Comparison of ENCODE assay signal across 23 cellular contexts in genomic region chr18:14097761-14098160, GRCh38.
"Had no signal": no experiment of that assay in that cellular context is flagged by ENCODE, and none has a peak within 500 bp of the region (broad histone marks: within the 10 kb centered on the region; RNA-seq: fewer than 3 reads in every experiment).

No MANE protein-coding gene starts in this region.

- H3K27ac Mint-ChIP-seq: dendritic cell treated with granulocyte-macrophage colony-stimulating factor and Interleukin-4, amounts not matched to agents 40 ng/mL and 50 ng/mL, for 4 days; endodermal cell; memory B cell; natural killer cell; stimulated activated memory B cell treated with anti-CD40 and anti-IgM and Interleukin-4, amounts not matched to agents 10 μg/mL and 1 μg/mL and 100 μg/mL, for 72 hours had no signal

- H3K36me3 Mint-ChIP-seq: natural killer cell had no signal

- DNase-seq: effector CD8-positive, alpha-beta T cell; endodermal cell; foreskin keratinocyte; heart left ventricle; kidney; natural killer cell; occipital lobe; ovary; posterior cingulate gyrus; psoas muscle; right cardiac atrium; sigmoid colon; stimulated activated CD4-positive, alpha-beta T cell treated with anti-CD3 and anti-CD28 coated beads, Interleukin-2, amount 100 ng/mL, for 24 hours; stimulated activated CD4-positive, alpha-beta T cell treated with anti-CD3 and anti-CD28 coated beads, Interleukin-4, amount 100 ng/mL, for 24 hours; stomach; thyroid gland; trophoblast cell had no signal

- H3K4me1 Mint-ChIP-seq: endodermal cell, memory B cell, natural killer cell had no signal

- H3K4me3 Mint-ChIP-seq: dendritic cell treated with granulocyte-macrophage colony-stimulating factor and Interleukin-4, amounts not matched to agents 40 ng/mL and 50 ng/mL, for 4 days; endodermal cell; memory B cell; natural killer cell; stimulated activated memory B cell treated with anti-CD40 and anti-IgM and Interleukin-4, amounts not matched to agents 10 μg/mL and 1 μg/mL and 100 μg/mL, for 72 hours had no signal

- ATAC-seq: esophagus mucosa; foreskin keratinocyte; gastroesophageal sphincter; heart left ventricle; left lobe of liver; natural killer cell; psoas muscle; right cardiac atrium; stimulated activated memory B cell treated with anti-CD40 and anti-IgM and Interleukin-4, amounts not matched to agents 10 μg/mL and 1 μg/mL and 100 μg/mL, for 72 hours had no signal

- H3K27me3 Mint-ChIP-seq: dendritic cell treated with granulocyte-macrophage colony-stimulating factor and Interleukin-4, amounts not matched to agents 40 ng/mL and 50 ng/mL, for 4 days; memory B cell; stimulated activated memory B cell treated with anti-CD40 and anti-IgM and Interleukin-4, amounts not matched to agents 10 μg/mL and 1 μg/mL and 100 μg/mL, for 72 hours had no signal

- H3K9me3 Mint-ChIP-seq: memory B cell; natural killer cell; stimulated activated memory B cell treated with anti-CD40 and anti-IgM and Interleukin-4, amounts not matched to agents 10 μg/mL and 1 μg/mL and 100 μg/mL, for 72 hours had no signal
